Comparison of ENCODE assay signal across 7 cellular contexts in genomic region chr5:94968507-94969095, GRCh38.
DNase-seq lines count a peak whose midpoint lies in the region; ATAC-seq, FAIRE-seq and TF ChIP-seq lines count a peak whose summit lies in the region.

No MANE protein-coding gene starts in this region.

- no peak overlapping the region for H2AFZ ChIP-seq in keratinocyte (ENCODE audit: control insufficient read depth, low read length)

- H3K36me3 ChIP-seq in breast epithelium = no peaks in the 10 kb centered on the region
- H3K36me3 ChIP-seq in keratinocyte (ENCODE audit: control insufficient read depth in 2 of 2, extremely low read depth in 1 of 2, insufficient read depth in 2 of 2, low read length in 2 of 2) = no peaks in the 10 kb centered on the region
- no peaks in the 10 kb centered on the region for H3K36me3 ChIP-seq in thoracic aorta

- TF ChIP-seq CTCF in breast epithelium (IDR thresholded peaks at IDR 0.05) (peak; percentile 19 to 56 (median 52)), keratinocyte (optimal IDR thresholded peaks at IDR 0.05 in 1 of 3, IDR thresholded peaks at IDR 0.05 in 1 of 3, conservative IDR thresholded peaks at IDR 0.05 in 1 of 3; ENCODE audit: extremely low read depth in 1 of 3, insufficient read depth in 2 of 3, low read length in 3 of 3) (peak in 2 of 3 experiments; percentile 47 to 60), thoracic aorta (IDR thresholded peaks at IDR 0.05) (peak; percentile 39)

- H3K27ac ChIP-seq in breast epithelium = no peak overlapping the region
- H3K27ac ChIP-seq in keratinocyte (ENCODE audit: control insufficient read depth, insufficient read depth, low read length) = no peak overlapping the region
- no peak overlapping the region for H3K27ac ChIP-seq in thoracic aorta

- DNase-seq in ELR (ENCODE audit: low read depth) (peak; percentile 83), KBM-7 (peak; percentile 87), NOMO-1 treated with dmso at 0.1 percent for 144 hours (lab: John Stamatoyannopoulos, UW; ENCODE audit: unreplicated experiment) (peak; percentile 74), breast epithelium (ENCODE audit: low spot score in 2 of 2) (no peak), keratinocyte (ENCODE audit: low read depth, low spot score) (no peak), thoracic aorta (ENCODE audit: low spot score) (no peak)

- H3K9ac ChIP-seq in keratinocyte (ENCODE audit: control insufficient read depth, extremely low read depth, insufficient read depth, low read length) = no peak overlapping the region

- H4K20me1 ChIP-seq in keratinocyte (ENCODE audit: control insufficient read depth, extremely low read depth, insufficient read depth, low read length) = no peaks in the 10 kb centered on the region

- no peaks in the 10 kb centered on the region for H3K9me1 ChIP-seq in keratinocyte (ENCODE audit: control insufficient read depth, extremely low read depth, insufficient read depth, low read length)

- intact Hi-C loops in breast epithelium (cut with DNase I; ENCODE audit: low total_unique reads) = no loop called here

- dilution Hi-C loops in keratinocyte (cut with MboI; ENCODE audit: extremely low pct_ligation_motif_present, low sequenced_read_pairs) = loop anchor here (25.0 kb wide), 1 partner anchor 294 kb away; no protein-coding TSS in a partner anchor

- H3K27me3 ChIP-seq in breast epithelium (no peaks in the 10 kb centered on the region), keratinocyte (ENCODE audit: control insufficient read depth, extremely low read depth, insufficient read depth, low read length) (no peaks in the 10 kb centered on the region), thoracic aorta (replicated peaks; ENCODE audit: insufficient read depth) (no peaks in the 10 kb centered on the region)

- H3K9me3 ChIP-seq in breast epithelium = peaks cover 0 to 6% of the 10 kb centered on the region in 2 donors
- H3K9me3 ChIP-seq in keratinocyte (ENCODE audit: control insufficient read depth, low read depth, low read length) = no peaks in the 10 kb centered on the region
- H3K9me3 ChIP-seq in thoracic aorta = peaks cover 3% of the 10 kb centered on the region

- in situ Hi-C loops in KBM-7 (cut with MboI; ENCODE audit: low pct_unique_long_range_greater_than_20kb, low sequenced_read_pairs) = loop anchor here (25.0 kb wide), 1 partner anchor 294 kb away; no protein-coding TSS in a partner anchor

- no peak overlapping the region for H3K4me2 ChIP-seq in keratinocyte (ENCODE audit: control insufficient read depth, extremely low read depth, insufficient read depth, low read depth, low read length)

- H3K79me2 ChIP-seq in keratinocyte (ENCODE audit: control insufficient read depth, insufficient read depth, low read length) = no peaks in the 10 kb centered on the region

- H3K4me1 ChIP-seq in breast epithelium = no peaks in the 10 kb centered on the region
- H3K4me1 ChIP-seq in keratinocyte (ENCODE audit: control insufficient read depth, extremely low read depth, insufficient read depth, low read length) = no peaks in the 10 kb centered on the region
- no peaks in the 10 kb centered on the region for H3K4me1 ChIP-seq in thoracic aorta (ENCODE audit: control insufficient read depth in 1 of 2, low read depth in 2 of 2)

- no peak overlapping the region for H3K4me3 ChIP-seq in breast epithelium
- H3K4me3 ChIP-seq in keratinocyte (ENCODE audit: control insufficient read depth in 2 of 3, extremely low read depth in 1 of 3, insufficient read depth in 2 of 3, low read depth in 1 of 3, low read length in 3 of 3) = no peak overlapping the region
- H3K4me3 ChIP-seq in thoracic aorta = no peak overlapping the region

- ATAC-seq in GM21529 (IDR thresholded peaks at IDR 0.05; ENCODE audit: unreplicated experiment) = peak; percentile 67
- ATAC-seq in thoracic aorta (ENCODE audit: insufficient number of reproducible peaks, low FRiP score, low read depth) = no peak

- FAIRE-seq in keratinocyte (lab: Jason Lieb, UNC) = no peak

- no peak for TF ChIP-seq POLR2A in breast epithelium (IDR thresholded peaks at IDR 0.05)

Comparison
In these comparisons a context has a peak if more than half of its experiments do, and no peak if none do; other contexts are left out.
1. DNase-seq: peak in ELR (single experiment), KBM-7 (single experiment) and NOMO-1 treated with dmso at 0.1 percent for 144 hours (single experiment); none in breast epithelium (0 of 2), keratinocyte (single experiment) and thoracic aorta (single experiment).
2. Peak in every context shown above with its lines, with median percentiles within 50 percentile points of each other: CTCF ChIP-seq.